ENCODE assay signal across 8 cellular contexts in genomic region chr16:30193615-30194014, GRCh38. TPM values are rescaled to one million over a fixed set of nuclear protein-coding genes. Genes with fewer than 3 reads are reported as not detected.
DNase-seq lines count a peak whose midpoint lies in the region; ATAC-seq and FAIRE-seq lines count a peak whose summit lies in the region.
"Not testable (repeated sequence)": the region's sequence is repeated elsewhere in the genome, so short reads cannot be mapped to it uniquely, and the experiment has no call there.

TSS of gene BOLA2B (minus strand) at chr16:30193666. CDS start at chr16:30193595, 71 bp downstream.
TSS of gene SLX1A (plus strand) at chr16:30193875. CDS start at chr16:30194085, 210 bp downstream.

- FAIRE-seq in G401.6 (lab: Jason Lieb, UNC) (peak; percentile 99), frontal cortex (lab: Jason Lieb, UNC) (peak; percentile 87)

- H3K4me1 ChIP-seq in NT2/D1 (ENCODE audit: insufficient read depth, insufficient read length) = not testable (repeated sequence)

- not testable (repeated sequence) for H3K36me3 ChIP-seq in NT2/D1 (ENCODE audit: insufficient read depth, insufficient read length, low read length)

- not testable (repeated sequence) for H3K27me3 ChIP-seq in NT2/D1 (ENCODE audit: insufficient read depth, insufficient read length)

- ATAC-seq in GM21423 (IDR thresholded peaks at IDR 0.05; ENCODE audit: unreplicated experiment) (peak; percentile 84), HG03066 (IDR thresholded peaks at IDR 0.05; ENCODE audit: low read depth, unreplicated experiment) (peak; percentile 84)

- WGBS in adipose tissue, 3 donors = no CpG with 5 or more reads among the region's 34 CpGs

- not testable (repeated sequence) for H3K9me3 ChIP-seq in NT2/D1 (ENCODE audit: insufficient read depth, low read length)

- H3K27ac ChIP-seq in adipose tissue (ENCODE audit: low read depth, low read length); temporal lobe (ENCODE audit: low read depth, low read length): not testable (repeated sequence)

- not testable (repeated sequence) for DNase-seq in NT2/D1 (ENCODE audit: low read depth, low spot score); frontal cortex (ENCODE audit: low spot score in 2 of 2); myocyte (ENCODE audit: low read depth)

- H3K9ac ChIP-seq in NT2/D1 (ENCODE audit: insufficient read length, low read depth) = peak within 1 kb of the TSS; percentile 79

- peak within 1 kb of the TSS; percentile 47 for H3K4me3 ChIP-seq in NT2/D1 (ENCODE audit: insufficient read length, low read depth)

RNA-seq across cellular contexts. Expression of gene BOLA2B, which starts in this region (rescaled TPM):
- 100 to 1,000 TPM in 2 of 3 donors, 10 to 100 TPM in 1; 77.5 to 143 (median 136) TPM for polyA plus RNA-seq in adipose tissue
- total RNA-seq in frontal cortex (5.3 TPM), myocyte (66.2 and 236 TPM in 2 replicates), temporal lobe (11.8 TPM)
- 139 TPM for polyA plus RNA-seq in myocyte (2012)

RNA-seq across cellular contexts. Expression of gene SLX1A, which starts in this region (rescaled TPM):
- polyA plus RNA-seq in adipose tissue = 10 to 100 TPM; 33.5 to 60.0 (median 44.0) TPM
- total RNA-seq in frontal cortex (12.2 TPM), myocyte (12.7 and 26.6 TPM in 2 replicates), temporal lobe (10.1 TPM)
- 23.7 TPM for polyA plus RNA-seq in myocyte (2012)
